Comparison of ENCODE assay signal across 1 cellular context in genomic region chr9:126804198-126804695, GRCh38.
TF ChIP-seq lines count a peak whose summit lies in the region.

No MANE protein-coding gene starts in this region.

TF ChIP-seq in SK-N-SH, 30 proteins besides CTCF, POLR2A, EP300 and RAD21 (continued from another document):
- TF ChIP-seq REST (IDR thresholded peaks at IDR 0.05; ENCODE audit: low read depth, low read length) (no peak), MAX (IDR thresholded peaks at IDR 0.05; ENCODE audit: low read depth) (no peak), PBX3 (IDR thresholded peaks at IDR 0.05) (no peak)
